Comparison of ENCODE assay signal across 25 cellular contexts in the genomic region with DNA sequence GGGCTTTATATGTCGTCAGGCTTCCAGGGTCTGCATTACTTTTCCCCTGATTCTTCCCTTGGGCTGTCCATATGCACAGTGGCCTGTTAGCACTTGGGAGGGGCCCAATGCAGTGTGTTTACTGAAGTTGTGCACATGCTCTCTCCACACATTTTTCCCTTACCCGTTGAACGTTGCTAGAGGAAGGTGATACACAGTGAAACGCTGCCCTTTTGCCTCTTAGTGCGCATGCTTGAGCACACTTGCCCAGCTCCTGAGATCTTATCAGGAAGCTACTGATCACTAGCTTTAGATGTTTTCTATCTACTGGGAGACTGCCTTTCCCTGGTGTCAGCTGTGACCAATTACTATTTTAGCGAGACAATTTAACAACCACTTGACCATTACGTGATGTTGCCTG.
DNase-seq lines count a peak whose midpoint lies in the region; ATAC-seq, FAIRE-seq and TF ChIP-seq lines count a peak whose summit lies in the region.
"Had no signal": no experiment of that assay in that cellular context is flagged by ENCODE, and none has a peak within 500 bp of the region (broad histone marks: within the 10 kb centered on the region; RNA-seq: fewer than 3 reads in every experiment).

No MANE protein-coding gene starts in this region.

- POLR2A ChIA-PET in SK-N-SH (lab: Yijun Ruan, JAX), result no interaction called here

- H3K27me3 ChIP-seq in SK-N-SH (ENCODE audit: insufficient read depth) (no peaks in the 10 kb centered on the region), thyroid gland (no peaks in the 10 kb centered on the region)

- no peak overlapping the region for H3K9ac ChIP-seq in SK-N-SH

- 53% methylated on average over 7 of the region's 7 CpGs for WGBS in SK-N-SH (ENCODE audit: low lambda C conversion rate)
- WGBS in thyroid gland, 2 donors, result 22 to 31% methylated on average over 7 of the region's 7 CpGs

- H3K4me1 ChIP-seq in SK-N-SH (ENCODE audit: control insufficient read depth in 1 of 2, insufficient read depth in 2 of 2, low read depth in 1 of 2, low read length in 1 of 2) (peaks cover 0 to 3% of the 10 kb centered on the region in 2 experiments; a peak in 1 of 4 replicates), thyroid gland (no peaks in the 10 kb centered on the region)

- no peak overlapping the region for H3K4me3 ChIP-seq in SK-N-SH (ENCODE audit: low read depth in 2 of 2, low read length in 1 of 2)
- H3K4me3 ChIP-seq in thyroid gland (replicated peaks in 1 of 3), result no peak overlapping the region

- no peak overlapping the region for H3K4me2 ChIP-seq in SK-N-SH

- CTCF ChIA-PET in SK-N-SH (lab: Yijun Ruan, JAX), result no interaction called here

- DNase-seq in SK-N-SH (no peak), SK-N-DZ (ENCODE audit: low spot score) (peak; percentile 53), left kidney (ENCODE audit: low read depth, low spot score) (peak; percentile 62), thyroid gland (peak; percentile 5 to 8), NCI-H526 (lab: John Stamatoyannopoulos, UW) (no peak), GM19239 (ENCODE audit: insufficient read length, low spot score) (no peak)
- no peak for DNase-seq in stimulated activated effector memory CD8-positive, alpha-beta T cell treated with anti-CD3 and anti-CD28 coated beads, Interleukin-12 subunit alpha, Interleukin-12 subunit beta, amount 100 ng/mL, for 72 hours (ENCODE audit: low spot score in 2 of 2)
- DNase-seq: AML-193; C1 segment of cervical spinal cord; Calu3; CD8-positive, alpha-beta T cell; DMS153; GDM1; H7; KBM-7; MM.1S; NCI-H1048; NCI-H1417 treated with DMSO at 0.1 percent for 48 hours; NCI-H187; NCI-H345; NCI-H524; NCI-H82; Right ventricle myocardium superior had no signal

- no peak for ATAC-seq in SK-N-SH treated with all-trans-retinoic acid at 6 μM for 48 hours
- ATAC-seq in stimulated activated effector memory CD8-positive, alpha-beta T cell treated with anti-CD3 and anti-CD28 coated beads, Interleukin-12 subunit alpha, Interleukin-12 subunit beta, amount 100 ng/mL, for 72 hours, result no peak
- ATAC-seq: CD8-positive, alpha-beta T cell had no signal

- H4K20me1 ChIP-seq in SK-N-SH (ENCODE audit: insufficient read depth), result no peaks in the 10 kb centered on the region

- H3K4me1 Mint-ChIP-seq in stimulated activated effector memory CD8-positive, alpha-beta T cell treated with anti-CD3 and anti-CD28 coated beads, Interleukin-12 subunit alpha, Interleukin-12 subunit beta, amount 100 ng/mL, for 72 hours, result no peaks in the 10 kb centered on the region

- H3K27ac ChIP-seq in SK-N-SH (ENCODE audit: low read depth in 2 of 2, low read length in 1 of 2), result no peak overlapping the region
- no peak overlapping the region for H3K27ac ChIP-seq in thyroid gland

- H3K36me3 Mint-ChIP-seq in stimulated activated effector memory CD8-positive, alpha-beta T cell treated with anti-CD3 and anti-CD28 coated beads, Interleukin-12 subunit alpha, Interleukin-12 subunit beta, amount 100 ng/mL, for 72 hours, result no peaks in the 10 kb centered on the region
- H3K36me3 Mint-ChIP-seq: CD8-positive, alpha-beta T cell had no signal

- H3K9me2 ChIP-seq in SK-N-SH, result no peaks in the 10 kb centered on the region

- peaks cover 28% of the 10 kb centered on the region for H3K9me3 Mint-ChIP-seq in stimulated activated effector memory CD8-positive, alpha-beta T cell treated with anti-CD3 and anti-CD28 coated beads, Interleukin-12 subunit alpha, Interleukin-12 subunit beta, amount 100 ng/mL, for 72 hours

- no peaks in the 10 kb centered on the region for H3F3A ChIP-seq in SK-N-SH (replicated peaks; ENCODE audit: insufficient read depth)

- no peak for FAIRE-seq in GM19239 (lab: Jason Lieb, UNC)
- FAIRE-seq: GM18507 had no signal

- TF ChIP-seq CTCF in SK-N-SH (IDR thresholded peaks at IDR 0.05) (no peak), thyroid gland (IDR thresholded peaks at IDR 0.05) (no peak)

- no peaks in the 10 kb centered on the region for H3K9me3 ChIP-seq in SK-N-SH
- no peaks in the 10 kb centered on the region for H3K9me3 ChIP-seq in thyroid gland

- H3K27ac Mint-ChIP-seq in stimulated activated effector memory CD8-positive, alpha-beta T cell treated with anti-CD3 and anti-CD28 coated beads, Interleukin-12 subunit alpha, Interleukin-12 subunit beta, amount 100 ng/mL, for 72 hours, result no peak overlapping the region
- H3K27ac Mint-ChIP-seq: CD8-positive, alpha-beta T cell had no signal

- no peak for TF ChIP-seq RAD21 in SK-N-SH (IDR thresholded peaks at IDR 0.05; ENCODE audit: low read length)

- no peak overlapping the region for H2AFZ ChIP-seq in SK-N-SH (ENCODE audit: low read depth)

- TF ChIP-seq POLR2A in thyroid gland (IDR thresholded peaks at IDR 0.05), result no peak

- H3K36me3 ChIP-seq in SK-N-SH (replicated peaks in 1 of 2; ENCODE audit: control insufficient read depth in 1 of 2, insufficient read depth in 2 of 2, low read length in 1 of 2), result no peaks in the 10 kb centered on the region
- H3K36me3 ChIP-seq in thyroid gland, result no peaks in the 10 kb centered on the region

- H3K4me3 Mint-ChIP-seq in stimulated activated effector memory CD8-positive, alpha-beta T cell treated with anti-CD3 and anti-CD28 coated beads, Interleukin-12 subunit alpha, Interleukin-12 subunit beta, amount 100 ng/mL, for 72 hours, result no peak overlapping the region
- H3K4me3 Mint-ChIP-seq: CD8-positive, alpha-beta T cell had no signal

- no peaks in the 10 kb centered on the region for H3K79me2 ChIP-seq in SK-N-SH (ENCODE audit: insufficient read depth)

- intact Hi-C loops in thyroid gland (cut with DNase I), result no loop called here

- no peak for TF ChIP-seq EP300 in SK-N-SH (IDR thresholded peaks at IDR 0.05; ENCODE audit: borderline replicate concordance in 1 of 2, low read depth in 1 of 2, low read length in 1 of 2)

TF ChIP-seq in SK-N-SH, 30 proteins besides CTCF, POLR2A, EP300 and RAD21:
- TF ChIP-seq FOXM1 (IDR thresholded peaks at IDR 0.05; ENCODE audit: low read depth) (no peak), GATA2 (CRISPR knock-in tag; IDR thresholded peaks at IDR 0.05) (0 out of 2 replicates have a peak, but pooled peaks have one; percentile 16)

TF ChIP-seq in SK-N-SH treated with all-trans-retinoic acid at 6 μM for 48 hours, 23 proteins besides CTCF, POLR2A, EP300 and RAD21 (continues in another document):
- TF ChIP-seq RARB (CRISPR knock-in tag; IDR thresholded peaks at IDR 0.05) (no peak), GLIS3 (CRISPR knock-in tag; IDR thresholded peaks at IDR 0.05) (no peak), ZNF565 (CRISPR knock-in tag; conservative IDR thresholded peaks at IDR 0.05; ENCODE audit: low read depth) (no peak), ZFP3 (CRISPR knock-in tag; IDR thresholded peaks at IDR 0.05) (no peak), TCF4 (CRISPR knock-in tag; IDR thresholded peaks at IDR 0.05; ENCODE audit: borderline replicate concordance) (no peak), OSR1 (CRISPR knock-in tag; IDR thresholded peaks at IDR 0.05) (no peak), ESRRG (CRISPR knock-in tag; IDR thresholded peaks at IDR 0.05) (no peak), TOX (CRISPR knock-in tag; IDR thresholded peaks at IDR 0.05; ENCODE audit: borderline replicate concordance) (no peak)
- TF ChIP-seq, protein P1, sequence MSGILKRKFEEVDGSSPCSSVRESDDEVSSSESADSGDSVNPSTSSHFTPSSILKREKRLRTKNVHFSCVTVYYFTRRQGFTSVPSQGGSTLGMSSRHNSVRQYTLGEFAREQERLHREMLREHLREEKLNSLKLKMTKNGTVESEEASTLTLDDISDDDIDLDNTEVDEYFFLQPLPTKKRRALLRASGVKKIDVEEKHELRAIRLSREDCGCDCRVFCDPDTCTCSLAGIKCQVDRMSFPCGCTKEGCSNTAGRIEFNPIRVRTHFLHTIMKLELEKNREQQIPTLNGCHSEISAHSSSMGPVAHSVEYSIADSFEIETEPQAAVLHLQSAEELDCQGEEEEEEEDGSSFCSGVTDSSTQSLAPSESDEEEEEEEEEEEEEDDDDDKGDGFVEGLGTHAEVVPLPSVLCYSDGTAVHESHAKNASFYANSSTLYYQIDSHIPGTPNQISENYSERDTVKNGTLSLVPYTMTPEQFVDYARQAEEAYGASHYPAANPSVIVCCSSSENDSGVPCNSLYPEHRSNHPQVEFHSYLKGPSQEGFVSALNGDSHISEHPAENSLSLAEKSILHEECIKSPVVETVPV (CRISPR knock-in tag; IDR thresholded peaks at IDR 0.05), result no peak
- TF ChIP-seq, protein P2, sequence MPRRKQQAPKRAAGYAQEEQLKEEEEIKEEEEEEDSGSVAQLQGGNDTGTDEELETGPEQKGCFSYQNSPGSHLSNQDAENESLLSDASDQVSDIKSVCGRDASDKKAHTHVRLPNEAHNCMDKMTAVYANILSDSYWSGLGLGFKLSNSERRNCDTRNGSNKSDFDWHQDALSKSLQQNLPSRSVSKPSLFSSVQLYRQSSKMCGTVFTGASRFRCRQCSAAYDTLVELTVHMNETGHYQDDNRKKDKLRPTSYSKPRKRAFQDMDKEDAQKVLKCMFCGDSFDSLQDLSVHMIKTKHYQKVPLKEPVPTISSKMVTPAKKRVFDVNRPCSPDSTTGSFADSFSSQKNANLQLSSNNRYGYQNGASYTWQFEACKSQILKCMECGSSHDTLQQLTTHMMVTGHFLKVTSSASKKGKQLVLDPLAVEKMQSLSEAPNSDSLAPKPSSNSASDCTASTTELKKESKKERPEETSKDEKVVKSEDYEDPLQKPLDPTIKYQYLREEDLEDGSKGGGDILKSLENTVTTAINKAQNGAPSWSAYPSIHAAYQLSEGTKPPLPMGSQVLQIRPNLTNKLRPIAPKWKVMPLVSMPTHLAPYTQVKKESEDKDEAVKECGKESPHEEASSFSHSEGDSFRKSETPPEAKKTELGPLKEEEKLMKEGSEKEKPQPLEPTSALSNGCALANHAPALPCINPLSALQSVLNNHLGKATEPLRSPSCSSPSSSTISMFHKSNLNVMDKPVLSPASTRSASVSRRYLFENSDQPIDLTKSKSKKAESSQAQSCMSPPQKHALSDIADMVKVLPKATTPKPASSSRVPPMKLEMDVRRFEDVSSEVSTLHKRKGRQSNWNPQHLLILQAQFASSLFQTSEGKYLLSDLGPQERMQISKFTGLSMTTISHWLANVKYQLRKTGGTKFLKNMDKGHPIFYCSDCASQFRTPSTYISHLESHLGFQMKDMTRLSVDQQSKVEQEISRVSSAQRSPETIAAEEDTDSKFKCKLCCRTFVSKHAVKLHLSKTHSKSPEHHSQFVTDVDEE (CRISPR knock-in tag; IDR thresholded peaks at IDR 0.05), result no peak

Comparison
In these comparisons a context has a peak if more than half of its experiments do, and no peak if none do; other contexts are left out.
1. DNase-seq: peak in SK-N-DZ (single experiment), left kidney (single experiment) and thyroid gland (2 of 2); none in SK-N-SH (single experiment), NCI-H526 (0 of 2), GM19239 (single experiment) and stimulated activated effector memory CD8-positive, alpha-beta T cell treated with anti-CD3 and anti-CD28 coated beads, Interleukin-12 subunit alpha, Interleukin-12 subunit beta, amount 100 ng/mL, for 72 hours (0 of 2).